In genomic region chr2:160494243-160494642, GRCh38 we compare ENCODE assay signal across 8 cellular contexts. TPM values are rescaled to one million over a fixed set of nuclear protein-coding genes. Genes with fewer than 3 reads are reported as not detected.
DNase-seq lines count a peak whose midpoint lies in the region; ATAC-seq and TF ChIP-seq lines count a peak whose summit lies in the region.

No MANE protein-coding gene starts in this region.

- H2AFZ ChIP-seq in parathyroid adenoma, result peak overlapping the region; percentile 78

- WGBS in esophagus squamous epithelium, 2 donors, result 12 to 18% methylated on average over 7 to 8 of the region's 8 CpGs

- DNase-seq in ELR (ENCODE audit: low read depth) (peak; percentile 5), Panc1 (ENCODE audit: low read depth, low spot score) (no peak), esophagus squamous epithelium (lab: John Stamatoyannopoulos, UW) (no peak), NCI-H2107 (lab: John Stamatoyannopoulos, UW) (no peak), RKO (ENCODE audit: low spot score) (no peak)
- DNase-seq in activated effector memory CD4-positive, alpha-beta T cell treated with Interleukin-2 at 50 U/mL for 16 hours, result no peak

- BruUV-seq in Panc1 (replicated peaks; lab: Mats Ljungman, UMichigan), result no TSS peak

- H3K4me3 ChIP-seq in Panc1 (ENCODE audit: low read depth in 2 of 2, low read length in 2 of 2) (peak overlapping the region; percentile 69 to 74), esophagus squamous epithelium (peak overlapping the region; percentile 76 to 97 (median 94)), parathyroid adenoma (ENCODE audit: low read depth, low read length) (peak overlapping the region; percentile 98)

- no peak for TF ChIP-seq POLR2A in esophagus squamous epithelium (IDR thresholded peaks at IDR 0.05)

- intact Hi-C loops in Panc1 (cut with micrococcal nuclease; ENCODE audit: unreplicated experiment) (loop anchor here (10.0 kb wide), 1 partner anchor 481 kb away; no protein-coding TSS in a partner anchor), esophagus squamous epithelium (cut with DNase I) (no loop called here)

- in situ Hi-C loops in Panc1 (cut with HindIII; ENCODE audit: low pct_unique_long_range_greater_than_20kb, low sequenced_read_pairs), result no loop called here

- peak overlapping the region; percentile 24 for H3K9ac ChIP-seq in parathyroid adenoma

- peaks cover 12% of the 10 kb centered on the region for H3K4me1 ChIP-seq in Panc1 (ENCODE audit: control insufficient read depth, insufficient read depth, low read length)
- peaks cover 0 to 36% (median 4%) of the 10 kb centered on the region in 3 donors for H3K4me1 ChIP-seq in esophagus squamous epithelium
- H3K4me1 ChIP-seq in parathyroid adenoma, result peaks cover 11% of the 10 kb centered on the region

- H3K27ac ChIP-seq in Panc1 (ENCODE audit: low read length) (peak overlapping the region; percentile 54; the same call in 1 of the 2 replicates), esophagus squamous epithelium (peak overlapping the region; percentile 95 to 99 (median 98)), parathyroid adenoma (peak overlapping the region; percentile 95)

- POLR2A ChIA-PET in Panc1 (lab: Charles Lee), result no interaction called here

- ATAC-seq in Panc1 (0 out of 2 replicates have a peak, but pooled peaks have one; percentile 5), GM21367 (IDR thresholded peaks at IDR 0.05; ENCODE audit: unreplicated experiment) (no peak)

- TF ChIP-seq CTCF in Panc1 (IDR thresholded peaks at IDR 0.05) (no peak), esophagus squamous epithelium (IDR thresholded peaks at IDR 0.05) (no peak), parathyroid adenoma (IDR thresholded peaks at IDR 0.05) (no peak)

- peaks cover 6% of the 10 kb centered on the region for H3K79me2 ChIP-seq in parathyroid adenoma

- H3K27me3 ChIP-seq in Panc1 (ENCODE audit: control insufficient read depth, insufficient read depth, low read length) (peaks cover 5% of the 10 kb centered on the region; the same call in 1 of the 2 replicates), esophagus squamous epithelium (no peaks in the 10 kb centered on the region), parathyroid adenoma (ENCODE audit: control insufficient read depth, insufficient read depth, low read length) (no peaks in the 10 kb centered on the region)

- peak overlapping the region; percentile 79 for H3K4me2 ChIP-seq in parathyroid adenoma (ENCODE audit: low read length)

- H3K9me3 ChIP-seq in Panc1 (ENCODE audit: control insufficient read depth, insufficient read depth, low read depth, low read length) (no peaks in the 10 kb centered on the region), esophagus squamous epithelium (no peaks in the 10 kb centered on the region), parathyroid adenoma (ENCODE audit: control insufficient read depth, low read length) (no peaks in the 10 kb centered on the region)

- CTCF ChIA-PET in Panc1 (lab: Charles Lee), result no interaction called here

- H3K36me3 ChIP-seq in Panc1 (ENCODE audit: control insufficient read depth, insufficient read depth, low read length) (no peaks in the 10 kb centered on the region; the same call in 1 of the 2 replicates), esophagus squamous epithelium (no peaks in the 10 kb centered on the region), parathyroid adenoma (ENCODE audit: control insufficient read depth, insufficient read depth, low read length) (no peaks in the 10 kb centered on the region)

RNA-seq across cellular contexts. Expression of gene RBMS1, which starts 0.6 kb away (rescaled TPM):
- total RNA-seq in Panc1 (2021; ENCODE audit: unreplicated experiment), result 67.0 TPM
- 34.3 TPM for polyA plus RNA-seq in Panc1 (2012; ENCODE audit: insufficient read length)
- 10 to 100 TPM; 26.3 to 52.5 (median 37.5) TPM for total RNA-seq in esophagus squamous epithelium
